Comparison of ENCODE assay signal across 17 cellular contexts in the genomic region with DNA sequence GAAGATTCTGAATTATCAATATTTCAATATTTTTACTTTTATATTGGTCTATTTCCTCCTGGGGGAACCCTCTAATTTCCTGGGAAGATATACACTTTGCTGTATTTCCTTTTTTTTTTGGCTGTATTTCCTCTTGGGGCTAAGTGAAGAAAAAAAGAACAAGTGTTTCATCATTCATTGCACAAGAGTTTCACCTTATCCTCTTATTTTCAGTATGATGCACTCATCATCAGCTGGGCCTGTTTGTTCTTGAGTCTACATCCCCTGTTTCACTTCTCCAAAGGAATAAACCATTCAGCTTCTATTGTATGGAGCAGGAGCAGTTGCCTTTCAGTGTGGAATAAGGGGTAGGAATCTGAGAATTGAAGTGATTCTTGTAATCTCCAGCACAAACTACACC.
"Had no signal": no experiment of that assay in that cellular context is flagged by ENCODE, and none has a peak within 500 bp of the region (broad histone marks: within the 10 kb centered on the region; RNA-seq: fewer than 3 reads in every experiment).

No MANE protein-coding gene starts in this region.

- H3K27me3 ChIP-seq: foreskin keratinocyte, spleen, upper lobe of left lung had no signal

- H3K4me3 Mint-ChIP-seq: activated naive CD4-positive, alpha-beta T cell treated with anti-CD3 and anti-CD28 coated beads, Interleukin-2, amount 50 U/mL, for 24 hours; effector memory CD8-positive, alpha-beta T cell; nephron progenitor cell; stimulated activated memory B cell treated with anti-CD40 and anti-IgM and Interleukin-4, amounts not matched to agents 10 μg/mL and 1 μg/mL and 100 μg/mL, for 72 hours had no signal

- H3K9me3 Mint-ChIP-seq: nephron progenitor cell had no signal

- H3K4me1 ChIP-seq: foreskin keratinocyte, spleen, upper lobe of left lung had no signal

- H3K27ac ChIP-seq: foreskin keratinocyte, spleen, thoracic aorta, upper lobe of left lung had no signal

- H3K27me3 Mint-ChIP-seq: effector memory CD8-positive, alpha-beta T cell; stimulated activated memory B cell treated with anti-CD40 and anti-IgM and Interleukin-4, amounts not matched to agents 10 μg/mL and 1 μg/mL and 100 μg/mL, for 72 hours had no signal

- H3K27ac Mint-ChIP-seq: activated naive CD4-positive, alpha-beta T cell treated with anti-CD3 and anti-CD28 coated beads, Interleukin-2, amount 50 U/mL, for 24 hours; effector memory CD8-positive, alpha-beta T cell; nephron progenitor cell; stimulated activated memory B cell treated with anti-CD40 and anti-IgM and Interleukin-4, amounts not matched to agents 10 μg/mL and 1 μg/mL and 100 μg/mL, for 72 hours had no signal

- ATAC-seq: effector memory CD8-positive, alpha-beta T cell; foreskin keratinocyte; left lobe of liver; stimulated activated memory B cell treated with anti-CD40 and anti-IgM and Interleukin-4, amounts not matched to agents 10 μg/mL and 1 μg/mL and 100 μg/mL, for 72 hours had no signal

- H3K4me1 Mint-ChIP-seq: activated naive CD4-positive, alpha-beta T cell treated with anti-CD3 and anti-CD28 coated beads, Interleukin-2, amount 50 U/mL, for 24 hours; nephron progenitor cell; stimulated activated memory B cell treated with anti-CD40 and anti-IgM and Interleukin-4, amounts not matched to agents 10 μg/mL and 1 μg/mL and 100 μg/mL, for 72 hours had no signal

- DNase-seq: activated CD4-positive, alpha-beta T cell treated with anti-CD3 and anti-CD28 coated beads, Interleukin-2, amount 50 U/mL, for 4 hours; activated gamma-delta T cell; amniotic stem cell; effector memory CD8-positive, alpha-beta T cell; hypothalamus; islet precursor cell; midbrain; nephron progenitor cell; nucleus accumbens; spleen; stimulated activated CD4-positive, alpha-beta T cell treated with anti-CD3 and anti-CD28 coated beads, Interleukin-4, amount 100 ng/mL, for 4 hours; upper lobe of left lung had no signal

- H3K9me3 ChIP-seq: thoracic aorta, upper lobe of left lung had no signal

- H3K36me3 ChIP-seq: spleen, thoracic aorta, upper lobe of left lung had no signal

- H3K36me3 Mint-ChIP-seq: activated naive CD4-positive, alpha-beta T cell treated with anti-CD3 and anti-CD28 coated beads, Interleukin-2, amount 50 U/mL, for 24 hours; stimulated activated memory B cell treated with anti-CD40 and anti-IgM and Interleukin-4, amounts not matched to agents 10 μg/mL and 1 μg/mL and 100 μg/mL, for 72 hours had no signal

- H3K4me3 ChIP-seq: spleen, thoracic aorta, upper lobe of left lung had no signal
